Comparison of ENCODE assay signal across 10 cellular contexts in the genomic region with DNA sequence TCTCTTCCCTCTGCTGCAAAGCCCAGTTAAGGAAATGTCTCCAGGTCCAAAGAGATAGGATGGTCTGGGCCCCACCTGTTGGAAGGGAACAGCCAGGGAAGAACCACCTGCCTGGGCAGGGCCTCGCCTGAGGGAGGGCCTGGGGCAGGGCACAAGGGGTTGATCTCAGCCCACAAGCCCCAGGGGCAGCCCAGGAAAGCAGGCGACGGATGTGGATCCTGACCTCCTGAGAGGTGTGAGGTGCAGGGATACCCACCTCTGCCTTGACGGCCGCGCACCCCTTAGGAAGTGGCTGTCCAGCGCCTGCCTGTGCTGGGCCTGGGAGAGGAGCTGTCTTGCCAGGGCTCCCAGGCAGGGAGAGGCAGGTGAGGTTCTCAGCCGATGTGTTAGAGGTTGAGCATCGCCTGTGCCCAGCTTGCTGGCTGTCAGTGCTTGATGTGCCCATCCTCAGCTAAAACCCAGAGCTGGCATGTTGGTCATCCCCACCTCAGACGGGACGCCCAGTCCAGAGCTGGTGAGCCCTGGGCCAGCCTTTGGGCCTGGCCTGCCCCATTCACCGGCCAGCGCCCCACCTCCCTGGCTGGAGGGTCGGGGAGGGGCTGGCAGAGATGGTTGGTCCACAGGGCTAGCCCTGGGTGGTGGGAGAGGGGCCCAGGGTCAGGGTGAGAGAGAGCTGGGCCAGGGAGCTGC. TPM values are rescaled to one million over a fixed set of nuclear protein-coding genes. Genes with fewer than 3 reads are reported as not detected.
DNase-seq lines count a peak whose midpoint lies in the region; ATAC-seq, FAIRE-seq and TF ChIP-seq lines count a peak whose summit lies in the region.
"Had no signal": no experiment of that assay in that cellular context is flagged by ENCODE, and none has a peak within 500 bp of the region (broad histone marks: within the 10 kb centered on the region; RNA-seq: fewer than 3 reads in every experiment).

No MANE protein-coding gene starts in this region.

- no peak overlapping the region for H3K4me3 ChIP-seq in HepG2 (replicated peaks in 1 of 3; ENCODE audit: insufficient read depth in 1 of 3, low read depth in 2 of 3, low read length in 3 of 3)
- H3K4me3 ChIP-seq in suprapubic skin, result peak overlapping the region; percentile 55

- H3K36me3 Mint-ChIP-seq in T-helper 2 cell treated with Interferon-gamma antibody and Interleukin-4, amounts not matched to agents 5 μg/mL and 100 μg/mL, for 36 hours (ENCODE audit: low read depth), result peaks cover 8% of the 10 kb centered on the region
- no peaks in the 10 kb centered on the region for H3K36me3 Mint-ChIP-seq in activated naive CD8-positive, alpha-beta T cell treated with anti-CD3 and anti-CD28 coated beads, Interleukin-2, amount 10 ng/mL, durations not matched to agents 7 days and 5 days

- BruUV-seq in HepG2 (replicated peaks; lab: Mats Ljungman, UMichigan), result no TSS peak

- H3K27me3 ChIP-seq in HepG2 (ENCODE audit: control insufficient read depth in 1 of 2, insufficient read depth in 2 of 2, low read length in 2 of 2) (no peaks in the 10 kb centered on the region), suprapubic skin (no peaks in the 10 kb centered on the region)

- no peak overlapping the region for H2AFZ ChIP-seq in HepG2 (ENCODE audit: low read length)

- H3K27ac Mint-ChIP-seq in T-helper 2 cell treated with Interferon-gamma antibody and Interleukin-4, amounts not matched to agents 5 μg/mL and 100 μg/mL, for 36 hours, result peak overlapping the region; percentile 100
- H3K27ac Mint-ChIP-seq in activated naive CD8-positive, alpha-beta T cell treated with anti-CD3 and anti-CD28 coated beads, Interleukin-2, amount 10 ng/mL, durations not matched to agents 7 days and 5 days, result peak overlapping the region; percentile 100

- TF ChIP-seq POLR2A in HepG2 (IDR thresholded peaks at IDR 0.05; ENCODE audit: insufficient read depth in 1 of 2, low read depth in 2 of 2, low read length in 2 of 2) (peak in 1 of 2 experiments; percentile 43; a peak in 1 of 4 replicates), suprapubic skin (IDR thresholded peaks at IDR 0.05) (no peak)

- peak overlapping the region; percentile 99 for H3K4me3 Mint-ChIP-seq in T-helper 2 cell treated with Interferon-gamma antibody and Interleukin-4, amounts not matched to agents 5 μg/mL and 100 μg/mL, for 36 hours
- peak overlapping the region; percentile 96 for H3K4me3 Mint-ChIP-seq in activated naive CD8-positive, alpha-beta T cell treated with anti-CD3 and anti-CD28 coated beads, Interleukin-2, amount 10 ng/mL, durations not matched to agents 7 days and 5 days

- no peak for DNase-seq in T-helper 2 cell treated with Interferon-gamma antibody and Interleukin-4, amounts not matched to agents 5 μg/mL and 100 μg/mL, for 36 hours (ENCODE audit: low spot score)
- DNase-seq in T-helper 2 cell (no peak), HepG2 (ENCODE audit: low spot score) (no peak), suprapubic skin (ENCODE audit: low spot score in 2 of 2) (no peak), NOMO-1 treated with DMSO at 0.1 percent for 48 hours (lab: John Stamatoyannopoulos, UW; ENCODE audit: unreplicated experiment) (no peak), glomerular visceral epithelial cell (ENCODE audit: extremely low spot score) (no peak)
- DNase-seq in activated naive CD8-positive, alpha-beta T cell treated with anti-CD3 and anti-CD28 coated beads, Interleukin-2, amount 10 ng/mL, durations not matched to agents 7 days and 5 days, result no peak
- DNase-seq: ACHN had no signal

- no peaks in the 10 kb centered on the region for H3K27me3 Mint-ChIP-seq in T-helper 2 cell treated with Interferon-gamma antibody and Interleukin-4, amounts not matched to agents 5 μg/mL and 100 μg/mL, for 36 hours (ENCODE audit: low read depth)
- H3K27me3 Mint-ChIP-seq in activated naive CD8-positive, alpha-beta T cell treated with anti-CD3 and anti-CD28 coated beads, Interleukin-2, amount 10 ng/mL, durations not matched to agents 7 days and 5 days, result no peaks in the 10 kb centered on the region

- 93% methylated on average over 7 of the region's 14 CpGs for WGBS in HepG2 (ENCODE audit: low lambda C conversion rate)
- WGBS in suprapubic skin, result 82% methylated on average over 13 of the region's 14 CpGs

- peaks cover 59% of the 10 kb centered on the region for H3K4me1 ChIP-seq in HepG2 (ENCODE audit: insufficient read depth, low read length)
- H3K4me1 ChIP-seq in suprapubic skin, result peaks cover 16% of the 10 kb centered on the region

- intact Hi-C loops in HepG2 (cut with micrococcal nuclease; ENCODE audit: unreplicated experiment), result no loop called here

- H3K4me1 Mint-ChIP-seq in T-helper 2 cell treated with Interferon-gamma antibody and Interleukin-4, amounts not matched to agents 5 μg/mL and 100 μg/mL, for 36 hours (ENCODE audit: low read depth), result peaks cover 14% of the 10 kb centered on the region
- H3K4me1 Mint-ChIP-seq in activated naive CD8-positive, alpha-beta T cell treated with anti-CD3 and anti-CD28 coated beads, Interleukin-2, amount 10 ng/mL, durations not matched to agents 7 days and 5 days, result peaks cover 10% of the 10 kb centered on the region

- in situ Hi-C loops in HepG2 (cut with HindIII; ENCODE audit: extremely low pct_ligation_motif_present, low pct_unique_long_range_greater_than_20kb), result no loop called here

- POLR2A ChIA-PET in activated naive CD8-positive, alpha-beta T cell treated with anti-CD3 and anti-CD28 coated beads, Interleukin-2, amount 10 ng/mL, durations not matched to agents 7 days and 5 days (lab: Charles Lee), result interaction anchor here (3.5 to 3.7 kb wide), 2 partner anchors 11 to 16 kb away, joined by 43 to 69 read pairs; partner anchors contain the start of genes AMDHD2 and ATP6V0C
- POLR2A ChIA-PET in HepG2 (lab: Yijun Ruan, JAX), result interaction anchor here (1.2 to 1.3 kb wide), 2 partner anchors 10 to 18 kb away, joined by 3 to 10 read pairs; partner anchors contain the start of gene AMDHD2

- H3K9me3 ChIP-seq in HepG2 (ENCODE audit: low read length) (no peaks in the 10 kb centered on the region), suprapubic skin (no peaks in the 10 kb centered on the region)

- TF ChIP-seq RAD21 in HepG2 (CRISPR knock-in tag; IDR thresholded peaks at IDR 0.05), result no peak

- no peak for FAIRE-seq in HepG2 (lab: Jason Lieb, UNC)

- H3K9ac ChIP-seq in HepG2 (ENCODE audit: insufficient read depth, low read depth, low read length), result peak overlapping the region; percentile 56; the same call in 1 of the 2 replicates

- H3K4me2 ChIP-seq in HepG2 (ENCODE audit: low read depth, low read length), result no peak overlapping the region

- CTCF ChIA-PET in HepG2 (lab: Yijun Ruan, JAX; ENCODE audit: low intra/inter-chr PET ratio, low total read pairs), result no interaction called here

- peaks cover 15% of the 10 kb centered on the region for H3K79me2 ChIP-seq in HepG2 (ENCODE audit: insufficient read depth, low read length)

- peaks cover 12 to 38% of the 10 kb centered on the region in 2 experiments for H3K36me3 ChIP-seq in HepG2 (replicated peaks in 1 of 2; ENCODE audit: control insufficient read depth in 1 of 2, insufficient read depth in 2 of 2, low read length in 2 of 2)
- H3K36me3 ChIP-seq in suprapubic skin, result peaks cover 37% of the 10 kb centered on the region

- ATAC-seq in activated naive CD8-positive, alpha-beta T cell treated with anti-CD3 and anti-CD28 coated beads, Interleukin-2, amount 10 ng/mL, durations not matched to agents 7 days and 5 days (ENCODE audit: low read depth), result no peak
- ATAC-seq in HepG2 (no peak), GM19351 (IDR thresholded peaks at IDR 0.05; ENCODE audit: unreplicated experiment) (no peak)

- peak overlapping the region; percentile 65 for H3K27ac ChIP-seq in HepG2 (ENCODE audit: extremely low read length, insufficient read depth, low read length)
- H3K27ac ChIP-seq in suprapubic skin, result peak overlapping the region; percentile 92
- H3K27ac ChIP-seq: SK-N-MC had no signal

- H3K9me3 Mint-ChIP-seq in T-helper 2 cell treated with Interferon-gamma antibody and Interleukin-4, amounts not matched to agents 5 μg/mL and 100 μg/mL, for 36 hours, result no peaks in the 10 kb centered on the region
- no peaks in the 10 kb centered on the region for H3K9me3 Mint-ChIP-seq in activated naive CD8-positive, alpha-beta T cell treated with anti-CD3 and anti-CD28 coated beads, Interleukin-2, amount 10 ng/mL, durations not matched to agents 7 days and 5 days

- H4K20me1 ChIP-seq in HepG2 (ENCODE audit: insufficient read depth, low read length), result no peaks in the 10 kb centered on the region

- TF ChIP-seq CTCF in HepG2 (CRISPR knock-in tag; IDR thresholded peaks at IDR 0.05), result no peak
- no peak for TF ChIP-seq CTCF in suprapubic skin (IDR thresholded peaks at IDR 0.05)

- TF ChIP-seq EP300 in HepG2 (IDR thresholded peaks at IDR 0.05; ENCODE audit: low read depth in 2 of 2, low read length in 2 of 2) (no peak), HepG2 (CRISPR knock-in tag; IDR thresholded peaks at IDR 0.05; ENCODE audit: borderline replicate concordance) (no peak), suprapubic skin (IDR thresholded peaks at IDR 0.05) (no peak)

RNA-seq across cellular contexts. Expression of gene CEMP1, which starts 0.4 kb away (rescaled TPM):
- total RNA-seq in activated naive CD8-positive, alpha-beta T cell treated with anti-CD3 and anti-CD28 coated beads, Interleukin-2, amount 10 ng/mL, durations not matched to agents 7 days and 5 days, result 1 to 10 TPM in 1 of 2 experiments, under 1 TPM in 1; 0.80 to 1.1 TPM
- not detected in 2 replicates for total RNA-seq in HepG2 (2016; rRNA removed; fragmentation: Illumina TruSeq; extraction: Trizol)
- total RNA-seq in HepG2 (2016; cell fraction: cytosol; rRNA removed; fragmentation: Illumina TruSeq; extraction: Trizol; ENCODE audit: low read depth), result not detected in 2 replicates
- total RNA-seq in HepG2 (2016; cell fraction: insoluble cytoplasmic fraction; rRNA removed; fragmentation: Illumina TruSeq; extraction: Trizol), result not detected in 2 replicates
- not detected in 2 replicates for total RNA-seq in HepG2 (2016; cell fraction: membrane; rRNA removed; fragmentation: Illumina TruSeq; extraction: Trizol)
- not detected in 2 replicates for total RNA-seq in HepG2 (2016; cell fraction: nucleus; rRNA removed; fragmentation: Illumina TruSeq; extraction: Trizol)
- polyA plus RNA-seq in HepG2 (2011; rRNA removed), result 0.04 TPM in 1 of 2 replicates, not detected in the other
- not detected in 2 replicates for polyA plus RNA-seq in HepG2 (2011; cell fraction: cytosol; rRNA removed)
- polyA plus RNA-seq in HepG2 (2011; cell fraction: nucleus; rRNA removed), result 0.16 TPM in 1 of 2 replicates, not detected in the other
- not detected in 2 replicates for polyA plus RNA-seq in HepG2 (2012)
- polyA plus RNA-seq in HepG2 (2016; cell fraction: cytosol; fragmentation: Illumina TruSeq; extraction: Trizol; ENCODE audit: low read depth), result not detected in 2 replicates
- polyA plus RNA-seq in HepG2 (2016; cell fraction: insoluble cytoplasmic fraction; fragmentation: Illumina TruSeq; extraction: Trizol; ENCODE audit: low read depth), result not detected in 2 replicates
- not detected in 2 replicates for polyA plus RNA-seq in HepG2 (2016; cell fraction: membrane; fragmentation: Illumina TruSeq; extraction: Trizol; ENCODE audit: low read depth)
- polyA plus RNA-seq in HepG2 (2016; cell fraction: nucleus; fragmentation: Illumina TruSeq; extraction: Trizol; ENCODE audit: insufficient read depth, low read depth), result not detected in 2 replicates
- 0.10 and 0.16 TPM in 2 replicates for polyA minus RNA-seq in HepG2 (2011; rRNA and poly(A)+ RNA removed; ENCODE audit: low replicate concordance)
- polyA minus RNA-seq in HepG2 (2011; cell fraction: cytosol; rRNA and poly(A)+ RNA removed), result not detected in 2 replicates
- 0.37 and 0.52 TPM in 2 replicates for polyA minus RNA-seq in HepG2 (2011; cell fraction: nucleus; rRNA and poly(A)+ RNA removed)
- 1 to 10 TPM in 2 of 4 donors, under 1 TPM in 1, not detected in 1; 0.34 to 3.9 (median 3.5) TPM for total RNA-seq in suprapubic skin

RNA-seq across cellular contexts. Expression of gene PDPK1, which starts 7.0 kb away (rescaled TPM):
- total RNA-seq in activated naive CD8-positive, alpha-beta T cell treated with anti-CD3 and anti-CD28 coated beads, Interleukin-2, amount 10 ng/mL, durations not matched to agents 7 days and 5 days, result 10 to 100 TPM; 50.6 to 55.1 TPM
- total RNA-seq in HepG2 (2016; rRNA removed; fragmentation: Illumina TruSeq; extraction: Trizol), result 59.6 and 72.9 TPM in 2 replicates
- total RNA-seq in HepG2 (2016; cell fraction: cytosol; rRNA removed; fragmentation: Illumina TruSeq; extraction: Trizol; ENCODE audit: low read depth), result 53.8 and 58.1 TPM in 2 replicates
- total RNA-seq in HepG2 (2016; cell fraction: insoluble cytoplasmic fraction; rRNA removed; fragmentation: Illumina TruSeq; extraction: Trizol), result 57.5 and 62.0 TPM in 2 replicates
- total RNA-seq in HepG2 (2016; cell fraction: membrane; rRNA removed; fragmentation: Illumina TruSeq; extraction: Trizol), result 43.6 and 57.5 TPM in 2 replicates
- total RNA-seq in HepG2 (2016; cell fraction: nucleus; rRNA removed; fragmentation: Illumina TruSeq; extraction: Trizol), result 40.5 and 51.1 TPM in 2 replicates
- 129 TPM in 2 replicates for polyA plus RNA-seq in HepG2 (2011; rRNA removed)
- polyA plus RNA-seq in HepG2 (2011; cell fraction: cytosol; rRNA removed), result 93.3 and 120 TPM in 2 replicates
- polyA plus RNA-seq in HepG2 (2011; cell fraction: nucleus; rRNA removed), result 125 and 138 TPM in 2 replicates
- polyA plus RNA-seq in HepG2 (2012), result 68.8 and 96.6 TPM in 2 replicates
- 21.1 and 27.5 TPM in 2 replicates for polyA plus RNA-seq in HepG2 (2016; cell fraction: cytosol; fragmentation: Illumina TruSeq; extraction: Trizol; ENCODE audit: low read depth)
- 55.5 and 59.6 TPM in 2 replicates for polyA plus RNA-seq in HepG2 (2016; cell fraction: insoluble cytoplasmic fraction; fragmentation: Illumina TruSeq; extraction: Trizol; ENCODE audit: low read depth)
- polyA plus RNA-seq in HepG2 (2016; cell fraction: membrane; fragmentation: Illumina TruSeq; extraction: Trizol; ENCODE audit: low read depth), result 31.1 and 35.0 TPM in 2 replicates
- polyA plus RNA-seq in HepG2 (2016; cell fraction: nucleus; fragmentation: Illumina TruSeq; extraction: Trizol; ENCODE audit: insufficient read depth, low read depth), result 66.4 and 80.4 TPM in 2 replicates
- 39.6 and 230 TPM in 2 replicates for polyA minus RNA-seq in HepG2 (2011; rRNA and poly(A)+ RNA removed; ENCODE audit: low replicate concordance)
- 117 and 142 TPM in 2 replicates for polyA minus RNA-seq in HepG2 (2011; cell fraction: cytosol; rRNA and poly(A)+ RNA removed)
- 118 and 140 TPM in 2 replicates for polyA minus RNA-seq in HepG2 (2011; cell fraction: nucleus; rRNA and poly(A)+ RNA removed)
- total RNA-seq in suprapubic skin, result 10 to 100 TPM; 31.6 to 49.8 (median 47.8) TPM

RNA-seq across cellular contexts. Expression of gene AMDHD2, which starts 10.6 kb away (rescaled TPM):
- total RNA-seq in activated naive CD8-positive, alpha-beta T cell treated with anti-CD3 and anti-CD28 coated beads, Interleukin-2, amount 10 ng/mL, durations not matched to agents 7 days and 5 days, result 10 to 100 TPM; 74.0 to 75.4 TPM
- total RNA-seq in HepG2 (2016; rRNA removed; fragmentation: Illumina TruSeq; extraction: Trizol) (13.8 and 39.1 TPM in 2 replicates), suprapubic skin (10 to 100 TPM; 27.0 to 42.7 (median 38.0) TPM)
- 14.4 and 16.3 TPM in 2 replicates for total RNA-seq in HepG2 (2016; cell fraction: cytosol; rRNA removed; fragmentation: Illumina TruSeq; extraction: Trizol; ENCODE audit: low read depth)
- 15.5 and 37.7 TPM in 2 replicates for total RNA-seq in HepG2 (2016; cell fraction: insoluble cytoplasmic fraction; rRNA removed; fragmentation: Illumina TruSeq; extraction: Trizol)
- total RNA-seq in HepG2 (2016; cell fraction: membrane; rRNA removed; fragmentation: Illumina TruSeq; extraction: Trizol), result 11.4 and 12.8 TPM in 2 replicates
- 56.5 and 57.9 TPM in 2 replicates for total RNA-seq in HepG2 (2016; cell fraction: nucleus; rRNA removed; fragmentation: Illumina TruSeq; extraction: Trizol)
- polyA plus RNA-seq in HepG2 (2011; rRNA removed), result 33.5 and 51.3 TPM in 2 replicates
- polyA plus RNA-seq in HepG2 (2011; cell fraction: cytosol; rRNA removed), result 12.9 and 24.3 TPM in 2 replicates
- polyA plus RNA-seq in HepG2 (2011; cell fraction: nucleus; rRNA removed), result 624 and 803 TPM in 2 replicates
- 30.1 and 34.2 TPM in 2 replicates for polyA plus RNA-seq in HepG2 (2012)
- polyA plus RNA-seq in HepG2 (2016; cell fraction: cytosol; fragmentation: Illumina TruSeq; extraction: Trizol; ENCODE audit: low read depth), result 5.3 and 8.4 TPM in 2 replicates
- 11.9 and 12.8 TPM in 2 replicates for polyA plus RNA-seq in HepG2 (2016; cell fraction: insoluble cytoplasmic fraction; fragmentation: Illumina TruSeq; extraction: Trizol; ENCODE audit: low read depth)
- polyA plus RNA-seq in HepG2 (2016; cell fraction: membrane; fragmentation: Illumina TruSeq; extraction: Trizol; ENCODE audit: low read depth), result 7.2 and 9.8 TPM in 2 replicates
- 125 and 129 TPM in 2 replicates for polyA plus RNA-seq in HepG2 (2016; cell fraction: nucleus; fragmentation: Illumina TruSeq; extraction: Trizol; ENCODE audit: insufficient read depth, low read depth)
- 20.8 and 63.2 TPM in 2 replicates for polyA minus RNA-seq in HepG2 (2011; rRNA and poly(A)+ RNA removed; ENCODE audit: low replicate concordance)
- 11.8 and 13.7 TPM in 2 replicates for polyA minus RNA-seq in HepG2 (2011; cell fraction: cytosol; rRNA and poly(A)+ RNA removed)
- polyA minus RNA-seq in HepG2 (2011; cell fraction: nucleus; rRNA and poly(A)+ RNA removed), result 81.2 and 102 TPM in 2 replicates

RNA-seq across cellular contexts. Expression of gene ATP6V0C, which starts 17.0 kb away (rescaled TPM):
- 100 to 1,000 TPM; 117 to 122 TPM for total RNA-seq in activated naive CD8-positive, alpha-beta T cell treated with anti-CD3 and anti-CD28 coated beads, Interleukin-2, amount 10 ng/mL, durations not matched to agents 7 days and 5 days
- total RNA-seq in HepG2 (2016; rRNA removed; fragmentation: Illumina TruSeq; extraction: Trizol) (7.2 and 10.4 TPM in 2 replicates), suprapubic skin (100 to 1,000 TPM; 103 to 147 (median 120) TPM)
- 7.6 and 9.4 TPM in 2 replicates for total RNA-seq in HepG2 (2016; cell fraction: cytosol; rRNA removed; fragmentation: Illumina TruSeq; extraction: Trizol; ENCODE audit: low read depth)
- 5.7 and 10.1 TPM in 2 replicates for total RNA-seq in HepG2 (2016; cell fraction: insoluble cytoplasmic fraction; rRNA removed; fragmentation: Illumina TruSeq; extraction: Trizol)
- 11.1 and 14.0 TPM in 2 replicates for total RNA-seq in HepG2 (2016; cell fraction: membrane; rRNA removed; fragmentation: Illumina TruSeq; extraction: Trizol)
- total RNA-seq in HepG2 (2016; cell fraction: nucleus; rRNA removed; fragmentation: Illumina TruSeq; extraction: Trizol), result 13.6 and 17.3 TPM in 2 replicates
- 20.1 and 21.1 TPM in 2 replicates for polyA plus RNA-seq in HepG2 (2011; rRNA removed)
- polyA plus RNA-seq in HepG2 (2011; cell fraction: cytosol; rRNA removed), result 29.7 and 32.0 TPM in 2 replicates
- polyA plus RNA-seq in HepG2 (2011; cell fraction: nucleus; rRNA removed), result 42.5 and 51.4 TPM in 2 replicates
- 133 and 154 TPM in 2 replicates for polyA plus RNA-seq in HepG2 (2012)
- 106 and 119 TPM in 2 replicates for polyA plus RNA-seq in HepG2 (2016; cell fraction: cytosol; fragmentation: Illumina TruSeq; extraction: Trizol; ENCODE audit: low read depth)
- 50.3 and 60.7 TPM in 2 replicates for polyA plus RNA-seq in HepG2 (2016; cell fraction: insoluble cytoplasmic fraction; fragmentation: Illumina TruSeq; extraction: Trizol; ENCODE audit: low read depth)
- polyA plus RNA-seq in HepG2 (2016; cell fraction: membrane; fragmentation: Illumina TruSeq; extraction: Trizol; ENCODE audit: low read depth), result 97.9 and 104 TPM in 2 replicates
- polyA plus RNA-seq in HepG2 (2016; cell fraction: nucleus; fragmentation: Illumina TruSeq; extraction: Trizol; ENCODE audit: insufficient read depth, low read depth), result 168 and 190 TPM in 2 replicates
- polyA minus RNA-seq in HepG2 (2011; rRNA and poly(A)+ RNA removed; ENCODE audit: low replicate concordance), result 20.0 and 29.5 TPM in 2 replicates
- 52.8 and 62.5 TPM in 2 replicates for polyA minus RNA-seq in HepG2 (2011; cell fraction: cytosol; rRNA and poly(A)+ RNA removed)
- polyA minus RNA-seq in HepG2 (2011; cell fraction: nucleus; rRNA and poly(A)+ RNA removed), result 10.4 and 11.5 TPM in 2 replicates

RNA-seq across cellular contexts. Expression of gene TBC1D24, which starts 55.8 kb away (rescaled TPM):
- 10 to 100 TPM; 16.5 to 17.9 TPM for total RNA-seq in activated naive CD8-positive, alpha-beta T cell treated with anti-CD3 and anti-CD28 coated beads, Interleukin-2, amount 10 ng/mL, durations not matched to agents 7 days and 5 days
- total RNA-seq in HepG2 (2016; rRNA removed; fragmentation: Illumina TruSeq; extraction: Trizol), result 13.7 and 17.6 TPM in 2 replicates
- 1.3 and 1.4 TPM in 2 replicates for total RNA-seq in HepG2 (2016; cell fraction: cytosol; rRNA removed; fragmentation: Illumina TruSeq; extraction: Trizol; ENCODE audit: low read depth)
- 12.6 and 15.8 TPM in 2 replicates for total RNA-seq in HepG2 (2016; cell fraction: insoluble cytoplasmic fraction; rRNA removed; fragmentation: Illumina TruSeq; extraction: Trizol)
- total RNA-seq in HepG2 (2016; cell fraction: membrane; rRNA removed; fragmentation: Illumina TruSeq; extraction: Trizol), result 4.8 and 5.7 TPM in 2 replicates
- total RNA-seq in HepG2 (2016; cell fraction: nucleus; rRNA removed; fragmentation: Illumina TruSeq; extraction: Trizol), result 12.6 and 14.4 TPM in 2 replicates
- 7.7 and 8.4 TPM in 2 replicates for polyA plus RNA-seq in HepG2 (2011; rRNA removed)
- 3.7 and 4.9 TPM in 2 replicates for polyA plus RNA-seq in HepG2 (2011; cell fraction: cytosol; rRNA removed)
- polyA plus RNA-seq in HepG2 (2011; cell fraction: nucleus; rRNA removed), result 29.9 and 35.0 TPM in 2 replicates
- polyA plus RNA-seq in HepG2 (2012), result 5.7 TPM in 2 replicates
- polyA plus RNA-seq in HepG2 (2016; cell fraction: cytosol; fragmentation: Illumina TruSeq; extraction: Trizol; ENCODE audit: low read depth), result 1.0 and 1.2 TPM in 2 replicates
- polyA plus RNA-seq in HepG2 (2016; cell fraction: insoluble cytoplasmic fraction; fragmentation: Illumina TruSeq; extraction: Trizol; ENCODE audit: low read depth), result 8.4 and 11.8 TPM in 2 replicates
- 2.4 and 3.2 TPM in 2 replicates for polyA plus RNA-seq in HepG2 (2016; cell fraction: membrane; fragmentation: Illumina TruSeq; extraction: Trizol; ENCODE audit: low read depth)
- polyA plus RNA-seq in HepG2 (2016; cell fraction: nucleus; fragmentation: Illumina TruSeq; extraction: Trizol; ENCODE audit: insufficient read depth, low read depth), result 22.4 and 24.8 TPM in 2 replicates
- polyA minus RNA-seq in HepG2 (2011; rRNA and poly(A)+ RNA removed; ENCODE audit: low replicate concordance), result 11.0 and 28.2 TPM in 2 replicates
- polyA minus RNA-seq in HepG2 (2011; cell fraction: cytosol; rRNA and poly(A)+ RNA removed), result 9.1 and 10.4 TPM in 2 replicates
- polyA minus RNA-seq in HepG2 (2011; cell fraction: nucleus; rRNA and poly(A)+ RNA removed), result 10.0 and 13.8 TPM in 2 replicates
- total RNA-seq in suprapubic skin, result 10 to 100 TPM; 10.8 to 23.6 (median 16.5) TPM
